8 cellular contexts compared by ENCODE assay signal in the genomic region with DNA sequence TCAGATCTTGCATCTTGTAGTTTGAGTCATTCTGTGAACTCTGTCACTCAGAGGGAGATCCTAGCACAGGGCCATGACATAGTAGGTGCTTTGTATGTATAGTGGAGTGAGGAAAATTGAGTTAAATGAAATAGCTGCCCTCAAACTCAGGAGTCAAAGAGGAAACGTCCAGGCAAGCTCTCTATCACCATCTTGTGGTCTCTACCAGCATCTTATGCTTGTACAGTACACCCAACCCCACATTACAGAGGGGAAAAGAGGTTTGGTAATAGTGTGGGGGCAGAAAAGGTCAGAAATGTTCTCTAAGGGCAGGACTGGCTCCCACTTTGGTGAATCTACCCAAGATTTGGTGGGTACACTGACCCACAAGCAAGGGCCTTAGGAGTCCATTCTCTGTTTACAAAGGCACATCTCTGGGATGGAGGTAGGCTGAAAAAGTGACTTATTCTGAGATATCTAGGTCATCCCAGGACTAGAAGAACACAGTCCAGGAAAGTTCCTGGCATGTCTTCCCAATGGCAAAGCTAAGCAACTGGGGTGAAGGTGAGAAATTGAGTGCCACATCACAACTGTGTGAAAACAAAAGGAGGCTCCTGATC.
DNase-seq lines count a peak whose midpoint lies in the region; ATAC-seq, FAIRE-seq and TF ChIP-seq lines count a peak whose summit lies in the region.

No MANE protein-coding gene starts in this region.

- peak; percentile 41 for ATAC-seq in GM19023 (IDR thresholded peaks at IDR 0.05; ENCODE audit: unreplicated experiment)
- ATAC-seq in upper lobe of right lung = no peak
- ATAC-seq in HG03045 (IDR thresholded peaks at IDR 0.05; ENCODE audit: unreplicated experiment) = no peak

- H2BK5ac ChIP-seq in H1 (ENCODE audit: low read depth, low read length) = no peak overlapping the region

- H3K4me2 ChIP-seq in H1 (ENCODE audit: insufficient read depth in 1 of 2, low read depth in 2 of 2, low read length in 2 of 2) = no peak overlapping the region

- H3K9ac ChIP-seq in H1 (replicated peaks in 1 of 4; ENCODE audit: extremely low read depth in 1 of 4, low read depth in 3 of 4, low read length in 3 of 4) = no peak overlapping the region

- no peak overlapping the region for H3K4ac ChIP-seq in H1 (replicated peaks; ENCODE audit: insufficient read length, low read depth, low read length)

- no peak overlapping the region for H3K14ac ChIP-seq in H1 (ENCODE audit: insufficient read length)

- no peak overlapping the region for H4K8ac ChIP-seq in H1 (ENCODE audit: extremely low read depth, insufficient read depth, low read length)

- H4K20me1 ChIP-seq in H1 (replicated peaks in 1 of 2; ENCODE audit: control insufficient read depth in 1 of 2, insufficient read depth in 2 of 2, low read length in 2 of 2) = no peaks in the 10 kb centered on the region

- intact Hi-C loops in ovary (cut with DNase I) = loop anchor here in 1 of 4 donors (5.0 kb wide), 1 partner anchor 167 kb away; no protein-coding TSS in a partner anchor
- intact Hi-C loops in upper lobe of right lung (cut with DNase I) = no loop called here

- no peak overlapping the region for H3K4me3 ChIP-seq in H1 (ENCODE audit: extremely low read depth in 1 of 4, insufficient read depth in 2 of 4, low read depth in 3 of 4, low read length in 4 of 4)
- H3K4me3 ChIP-seq in ovary = no peak overlapping the region
- H3K4me3 ChIP-seq in upper lobe of right lung = no peak overlapping the region

- CTCF ChIA-PET in H1 (lab: Charles Lee; ENCODE audit: partially characterized antibody) = interaction anchor here (0.9 to 3.7 kb wide), 12 partner anchors 20 to 700 kb away, joined by 3 to 30 read pairs (median 4); no protein-coding TSS in a partner anchor

- H3K27ac ChIP-seq in H1 (ENCODE audit: low read depth, low read length) (no peak overlapping the region), ovary (no peak overlapping the region), upper lobe of right lung (no peak overlapping the region)

- H3K27me3 ChIP-seq in H1 (replicated peaks in 1 of 4; ENCODE audit: control insufficient read depth in 3 of 4, extremely low read depth in 1 of 4, insufficient read depth in 3 of 4, low read length in 3 of 4) (no peaks in the 10 kb centered on the region), ovary (no peaks in the 10 kb centered on the region), upper lobe of right lung (no peaks in the 10 kb centered on the region)

- DNase-seq in AG20443 (ENCODE audit: low spot score) (peak; percentile 34), NCI-H1092 treated with DMSO at 0.1 percent for 48 hours (lab: John Stamatoyannopoulos, UW) (peak; percentile 9), H1 (ENCODE audit: low read depth in 1 of 2, low spot score in 2 of 2) (no peak), ovary (no peak), anterior cingulate cortex (lab: John Stamatoyannopoulos, UW) (no peak), upper lobe of right lung (no peak)

- WGBS in H1 (ENCODE audit: extremely low coverage in 1 of 2, insufficient coverage in 1 of 2, insufficient read length in 1 of 2, insufficient replicate concordance in 2 of 2, low coverage in 1 of 2, low lambda C conversion rate in 2 of 2, missing lambda C conversion rate in 1 of 2), 2 experiments = 13% methylated on average over 1 of the region's 1 CpG; no CpG with 5 or more reads in 1 of the 2 experiments
- WGBS in ovary, 3 donors = 0 to 2% (median 0%) methylated on average over 1 of the region's 1 CpG

- H3K36me3 ChIP-seq in H1 (ENCODE audit: control insufficient read depth in 2 of 4, insufficient read depth in 4 of 4, low read length in 3 of 4) (no peaks in the 10 kb centered on the region), ovary (no peaks in the 10 kb centered on the region), upper lobe of right lung (no peaks in the 10 kb centered on the region)

- no peaks in the 10 kb centered on the region for H3K79me2 ChIP-seq in H1 (ENCODE audit: control insufficient read depth in 1 of 2, insufficient read depth in 2 of 2, low read length in 2 of 2)

- no peaks in the 10 kb centered on the region for H3K4me1 ChIP-seq in H1 (replicated peaks in 1 of 4; ENCODE audit: control insufficient read depth in 3 of 4, insufficient read depth in 4 of 4, low read length in 3 of 4)
- H3K4me1 ChIP-seq in ovary (ENCODE audit: insufficient read depth) = no peaks in the 10 kb centered on the region
- H3K4me1 ChIP-seq in upper lobe of right lung = no peaks in the 10 kb centered on the region

- peak; percentile 90 for FAIRE-seq in H1 (lab: Jason Lieb, UNC)

- no peak overlapping the region for H2BK20ac ChIP-seq in H1 (ENCODE audit: low read length)

- TF ChIP-seq EP300 in H1 (IDR thresholded peaks at IDR 0.05; ENCODE audit: borderline replicate concordance in 1 of 2, low read depth in 2 of 2, low read length in 2 of 2) = no peak
- TF ChIP-seq EP300 in ovary (IDR thresholded peaks at IDR 0.05) = no peak

- H3K56ac ChIP-seq in H1 (replicated peaks; ENCODE audit: insufficient read length, low read depth, low read length) = no peak overlapping the region

- peak; percentile 72 to 78 for TF ChIP-seq RAD21 in H1 (IDR thresholded peaks at IDR 0.05 in 1 of 2, conservative IDR thresholded peaks at IDR 0.05 in 1 of 2; ENCODE audit: low read depth in 2 of 2, low read length in 2 of 2)

- no peaks in the 10 kb centered on the region for H3K9me3 ChIP-seq in H1 (ENCODE audit: insufficient read depth in 2 of 2, low read depth in 1 of 2, low read length in 1 of 2)
- no peaks in the 10 kb centered on the region for H3K9me3 ChIP-seq in ovary
- no peaks in the 10 kb centered on the region for H3K9me3 ChIP-seq in upper lobe of right lung

- H2BK15ac ChIP-seq in H1 (ENCODE audit: low read length) = no peak overlapping the region

- no peak overlapping the region for H2BK120ac ChIP-seq in H1 (replicated peaks; ENCODE audit: low read depth, low read length)

- no peak overlapping the region for H2AFZ ChIP-seq in H1 (ENCODE audit: low read length)

- TF ChIP-seq CTCF in H1 (IDR thresholded peaks at IDR 0.05; ENCODE audit: control extremely low read depth in 1 of 3, insufficient read depth in 1 of 3, low read depth in 1 of 3, low read length in 3 of 3) (peak in 2 of 3 experiments; percentile 57 to 65; a peak in 3 of 4 replicates), ovary (IDR thresholded peaks at IDR 0.05) (no peak), upper lobe of right lung (IDR thresholded peaks at IDR 0.05) (no peak)

- H4K5ac ChIP-seq in H1 (ENCODE audit: insufficient read length, low read depth, low read length) = no peak overlapping the region

- no peaks in the 10 kb centered on the region for H3K79me1 ChIP-seq in H1 (ENCODE audit: low read depth, low read length)

- H4K91ac ChIP-seq in H1 (replicated peaks; ENCODE audit: insufficient read length, low read length) = no peak overlapping the region

- H3K18ac ChIP-seq in H1 (ENCODE audit: extremely low read depth, low read length) = no peak overlapping the region

- TF ChIP-seq POLR2A in H1 (IDR thresholded peaks at IDR 0.05; ENCODE audit: control extremely low read depth in 1 of 2, low read depth in 2 of 2, low read length in 2 of 2) (no peak), ovary (IDR thresholded peaks at IDR 0.05) (no peak)

- no peak overlapping the region for H3K23ac ChIP-seq in H1 (ENCODE audit: insufficient read length)

- no peaks in the 10 kb centered on the region for H3K23me2 ChIP-seq in H1 (ENCODE audit: low read depth, low read length)

- no peak overlapping the region for H2BK12ac ChIP-seq in H1 (ENCODE audit: low read depth, low read length)

- POLR2A ChIA-PET in H1 (lab: Charles Lee; ENCODE audit: partially characterized antibody) = interaction anchor here (1.2 kb wide), 1 partner anchor 1837 kb away, joined by 3 read pairs; no protein-coding TSS in a partner anchor

- H2AK5ac ChIP-seq in H1 (ENCODE audit: low read depth, low read length) = no peak overlapping the region

TF ChIP-seq in H1, 55 proteins besides CTCF, POLR2A, EP300 and RAD21:
- TF ChIP-seq SRF (IDR thresholded peaks at IDR 0.05; ENCODE audit: low read depth, low read length) = no peak
- TF ChIP-seq SP4 (IDR thresholded peaks at IDR 0.05; ENCODE audit: low read length) = no peak
- TF ChIP-seq, protein P1, sequence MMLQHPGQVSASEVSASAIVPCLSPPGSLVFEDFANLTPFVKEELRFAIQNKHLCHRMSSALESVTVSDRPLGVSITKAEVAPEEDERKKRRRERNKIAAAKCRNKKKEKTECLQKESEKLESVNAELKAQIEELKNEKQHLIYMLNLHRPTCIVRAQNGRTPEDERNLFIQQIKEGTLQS (IDR thresholded peaks at IDR 0.05; ENCODE audit: insufficient read depth, low read depth, low read length) = no peak
- no peak for TF ChIP-seq TAF1 (IDR thresholded peaks at IDR 0.05; ENCODE audit: low read depth, low read length)
- TF ChIP-seq, protein P2, sequence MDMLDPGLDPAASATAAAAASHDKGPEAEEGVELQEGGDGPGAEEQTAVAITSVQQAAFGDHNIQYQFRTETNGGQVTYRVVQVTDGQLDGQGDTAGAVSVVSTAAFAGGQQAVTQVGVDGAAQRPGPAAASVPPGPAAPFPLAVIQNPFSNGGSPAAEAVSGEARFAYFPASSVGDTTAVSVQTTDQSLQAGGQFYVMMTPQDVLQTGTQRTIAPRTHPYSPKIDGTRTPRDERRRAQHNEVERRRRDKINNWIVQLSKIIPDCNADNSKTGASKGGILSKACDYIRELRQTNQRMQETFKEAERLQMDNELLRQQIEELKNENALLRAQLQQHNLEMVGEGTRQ (IDR thresholded peaks at IDR 0.05; ENCODE audit: low read length) = no peak
- no peak for TF ChIP-seq GABPA (IDR thresholded peaks at IDR 0.05; ENCODE audit: borderline replicate concordance, insufficient read depth, low read length)
- no peak for TF ChIP-seq SP2 (IDR thresholded peaks at IDR 0.05; ENCODE audit: low read length)
- no peak for TF ChIP-seq JUN (IDR thresholded peaks at IDR 0.05; ENCODE audit: low read depth, low read length)
- no peak for TF ChIP-seq EGR1 (IDR thresholded peaks at IDR 0.05; ENCODE audit: borderline replicate concordance, low read depth, low read length)
- TF ChIP-seq, protein P3, sequence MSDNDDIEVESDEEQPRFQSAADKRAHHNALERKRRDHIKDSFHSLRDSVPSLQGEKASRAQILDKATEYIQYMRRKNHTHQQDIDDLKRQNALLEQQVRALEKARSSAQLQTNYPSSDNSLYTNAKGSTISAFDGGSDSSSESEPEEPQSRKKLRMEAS (IDR thresholded peaks at IDR 0.05) = no peak
- no peak for TF ChIP-seq NRF1 (IDR thresholded peaks at IDR 0.05; ENCODE audit: low read depth, low read length)
- TF ChIP-seq POLR2AphosphoS5 (IDR thresholded peaks at IDR 0.05; ENCODE audit: low read depth, low read length) = no peak
- no peak for TF ChIP-seq BCL11A (IDR thresholded peaks at IDR 0.05; ENCODE audit: low read depth in 2 of 2, low read length in 2 of 2)
- TF ChIP-seq TCF12 (IDR thresholded peaks at IDR 0.05; ENCODE audit: low read depth, low read length) = no peak
- no peak for TF ChIP-seq HDAC2 (IDR thresholded peaks at IDR 0.05; ENCODE audit: borderline replicate concordance in 1 of 2, low read depth in 2 of 2, low read length in 2 of 2)
TF ChIP-seq in H1: peak in this region for 0.

Comparison
In these comparisons a context has a peak if more than half of its experiments do, and no peak if none do; other contexts are left out.
1. DNase-seq: peak in AG20443 (single experiment) and NCI-H1092 treated with DMSO at 0.1 percent for 48 hours (single experiment); none in H1 (0 of 2), ovary (0 of 5), anterior cingulate cortex (0 of 58) and upper lobe of right lung (single experiment).
2. CTCF ChIP-seq: peak in H1 (2 of 3); none in ovary (0 of 3) and upper lobe of right lung (single experiment).